In the genomic region with DNA sequence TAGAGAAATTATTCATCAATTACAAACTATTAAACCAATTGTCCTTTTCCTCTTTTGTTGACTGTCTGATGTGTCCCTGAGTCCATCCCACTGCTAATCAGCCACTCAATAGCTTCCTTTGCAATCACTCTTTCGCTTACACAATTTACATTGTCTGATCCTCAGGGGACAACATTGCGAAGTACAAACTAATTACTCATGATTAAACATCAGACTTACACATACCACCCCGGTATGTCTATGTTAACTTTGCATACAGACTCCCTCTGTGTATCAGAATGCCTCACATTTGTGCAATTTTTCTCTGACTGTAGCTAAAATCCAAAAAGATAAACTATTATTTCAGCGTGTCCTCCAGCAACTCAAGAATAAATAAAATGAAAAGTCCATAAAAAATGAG, we compare ENCODE assay signal across 22 cellular contexts.
DNase-seq lines count a peak whose midpoint lies in the region; ATAC-seq and TF ChIP-seq lines count a peak whose summit lies in the region.
"Had no signal": no experiment of that assay in that cellular context is flagged by ENCODE, and none has a peak within 500 bp of the region (broad histone marks: within the 10 kb centered on the region; RNA-seq: fewer than 3 reads in every experiment).

No MANE protein-coding gene starts in this region.

- no peaks in the 10 kb centered on the region for H3K9me3 ChIP-seq in esophagus squamous epithelium
- H3K9me3 ChIP-seq: colonic mucosa, heart right ventricle, SJSA1 had no signal

- no peaks in the 10 kb centered on the region for H3K27me3 ChIP-seq in esophagus squamous epithelium
- H3K27me3 ChIP-seq: colonic mucosa, heart right ventricle, SJSA1 had no signal

- no peaks in the 10 kb centered on the region for H3K4me1 ChIP-seq in esophagus squamous epithelium
- H3K4me1 ChIP-seq: colonic mucosa, SJSA1 had no signal

- H3K36me3 ChIP-seq in esophagus squamous epithelium, result no peaks in the 10 kb centered on the region
- H3K36me3 ChIP-seq: colonic mucosa, heart right ventricle, SJSA1 had no signal

- WGBS in esophagus squamous epithelium, 2 donors, result 44 to 51% methylated on average over 4 of the region's 4 CpGs

- intact Hi-C loops in esophagus squamous epithelium (cut with DNase I), result no loop called here

- DNase-seq in EH (ENCODE audit: low read depth) (peak; percentile 73), NB4 (ENCODE audit: low read depth) (peak; percentile 78), cardiac fibroblast (ENCODE audit: low read depth in 2 of 2) (peak; percentile 43 to 90), skeletal muscle cell (ENCODE audit: low read depth) (peak; percentile 56), esophagus squamous epithelium (lab: John Stamatoyannopoulos, UW) (no peak), HK-2 (ENCODE audit: unreplicated experiment) (no peak)
- DNase-seq: activated CD8-positive, alpha-beta memory T cell treated with anti-CD3 and anti-CD28 coated beads, Interleukin-2, amount 10 ng/mL, durations not matched to agents 7 days and 5 days; activated gamma-delta T cell; aorta; CD8-positive, alpha-beta T cell; colonic mucosa; DND-41; heart right ventricle; naive thymus-derived CD8-positive, alpha-beta T cell; NCI-H187 treated with DMSO at 0.1 percent for 48 hours; NCI-H510A; OCI-M1; posterior cingulate gyrus; small intestine had no signal

- no peak overlapping the region for H3K27ac ChIP-seq in esophagus squamous epithelium
- H3K27ac ChIP-seq: colonic mucosa, heart right ventricle, SJSA1 had no signal

- no peak for TF ChIP-seq CTCF in NB4 (IDR thresholded peaks at IDR 0.05; ENCODE audit: low read depth, low read length)
- no peak for TF ChIP-seq CTCF in cardiac fibroblast (IDR thresholded peaks at IDR 0.05; ENCODE audit: low read depth, low read length)
- TF ChIP-seq CTCF in esophagus squamous epithelium (IDR thresholded peaks at IDR 0.05), result no peak

- no peak for ATAC-seq in esophagus mucosa
- ATAC-seq: activated CD4-positive, CD25-positive, alpha-beta regulatory T cell treated with anti-CD3 and anti-CD28 coated beads, Interleukin-2, amount 50 U/mL, for 24 hours; activated CD8-positive, alpha-beta memory T cell treated with anti-CD3 and anti-CD28 coated beads, Interleukin-2, amount 10 ng/mL, durations not matched to agents 7 days and 5 days; CD8-positive, alpha-beta T cell; heart right ventricle; naive thymus-derived CD8-positive, alpha-beta T cell had no signal

- H3K4me3 ChIP-seq in NB4 (ENCODE audit: low read depth, low read length), result no peak overlapping the region
- H3K4me3 ChIP-seq in cardiac fibroblast (replicated peaks in 1 of 2; ENCODE audit: low read depth in 2 of 2, low read length in 2 of 2), result no peak overlapping the region
- no peak overlapping the region for H3K4me3 ChIP-seq in skeletal muscle cell (ENCODE audit: low read depth, low read length)
- H3K4me3 ChIP-seq in esophagus squamous epithelium, result no peak overlapping the region
- H3K4me3 ChIP-seq: colonic mucosa, heart right ventricle, SJSA1 had no signal

- no peak for TF ChIP-seq POLR2A in NB4 (IDR thresholded peaks at IDR 0.05; ENCODE audit: extremely low read depth, insufficient read length)
- TF ChIP-seq POLR2A in esophagus squamous epithelium (IDR thresholded peaks at IDR 0.05), result no peak

Comparison
In these comparisons a context has a peak if more than half of its experiments do, and no peak if none do; other contexts are left out.
1. DNase-seq: peak in EH (single experiment), NB4 (single experiment), cardiac fibroblast (2 of 2) and skeletal muscle cell (single experiment); none in esophagus squamous epithelium (single experiment) and HK-2 (single experiment).